Comparison of ENCODE assay signal across 19 cellular contexts in the genomic region with DNA sequence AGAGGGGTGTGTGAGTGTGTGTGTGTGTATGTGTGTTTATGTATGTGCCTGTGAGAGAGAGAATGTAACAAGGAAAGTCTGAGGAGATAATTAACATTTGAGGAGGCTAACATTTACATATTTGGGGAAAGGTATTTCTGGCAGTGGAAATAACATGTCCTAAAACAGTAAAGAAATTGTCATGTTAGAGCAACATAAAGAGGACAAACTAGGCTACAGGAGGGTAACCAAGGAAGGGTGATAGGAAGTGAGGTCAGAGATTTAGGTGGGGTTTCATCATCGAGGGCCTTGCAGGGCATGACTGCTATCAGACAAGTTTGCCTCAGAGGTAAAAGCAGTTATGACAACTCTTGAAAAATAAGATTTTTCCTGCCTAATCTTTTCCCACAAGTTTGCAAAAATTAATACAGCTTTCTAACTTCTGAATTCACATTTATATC. TPM values are rescaled to one million over a fixed set of nuclear protein-coding genes. Genes with fewer than 3 reads are reported as not detected.
"Had no signal": no experiment of that assay in that cellular context is flagged by ENCODE, and none has a peak within 500 bp of the region (broad histone marks: within the 10 kb centered on the region; RNA-seq: fewer than 3 reads in every experiment).

No MANE protein-coding gene starts in this region.

- H3K9me3 ChIP-seq: adrenal gland, colonic mucosa, ovary, thoracic aorta had no signal

- H3K4me1 Mint-ChIP-seq: activated CD4-positive, alpha-beta T cell treated with anti-CD3 and anti-CD28 coated beads, Interleukin-2, amount 10 ng/mL, durations not matched to agents 24 days and 14 days; activated T-helper 17 cell treated with anti-CD3 and anti-CD28 coated beads, Interleukin-2, amount 50 U/mL, for 72 hours had no signal

- H3K4me3 ChIP-seq: adrenal gland, colonic mucosa, hepatocyte, ovary, stomach, thoracic aorta had no signal

- H3K36me3 ChIP-seq: adrenal gland, colonic mucosa, ovary, stomach, thoracic aorta, WERI-Rb-1 had no signal

- H3K4me1 ChIP-seq: adrenal gland, colonic mucosa had no signal

- H3K27me3 ChIP-seq: adrenal gland, colonic mucosa, hepatocyte, ovary, stomach had no signal

- H3K27ac Mint-ChIP-seq: activated CD4-positive, alpha-beta T cell treated with anti-CD3 and anti-CD28 coated beads, Interleukin-2, amount 10 ng/mL, durations not matched to agents 24 days and 14 days; activated T-helper 17 cell treated with anti-CD3 and anti-CD28 coated beads, Interleukin-2, amount 50 U/mL, for 72 hours had no signal

- H3K27me3 Mint-ChIP-seq: activated CD4-positive, alpha-beta T cell treated with anti-CD3 and anti-CD28 coated beads, Interleukin-2, amount 10 ng/mL, durations not matched to agents 24 days and 14 days; activated T-helper 17 cell treated with anti-CD3 and anti-CD28 coated beads, Interleukin-2, amount 50 U/mL, for 72 hours had no signal

- ATAC-seq: activated T-helper 17 cell treated with anti-CD3 and anti-CD28 coated beads, Interleukin-2, amount 50 U/mL, for 72 hours; left ventricle myocardium superior had no signal

- H3K27ac ChIP-seq: adrenal gland, colonic mucosa, hepatocyte, ovary, stomach, thoracic aorta, WERI-Rb-1 had no signal

- H3K4me2 ChIP-seq: hepatocyte had no signal

- H2AFZ ChIP-seq: hepatocyte had no signal

- H3K4me3 Mint-ChIP-seq: activated CD4-positive, alpha-beta T cell treated with anti-CD3 and anti-CD28 coated beads, Interleukin-2, amount 10 ng/mL, durations not matched to agents 24 days and 14 days; activated T-helper 17 cell treated with anti-CD3 and anti-CD28 coated beads, Interleukin-2, amount 50 U/mL, for 72 hours had no signal

- H3K79me2 ChIP-seq: hepatocyte had no signal

- DNase-seq: activated CD4-positive, alpha-beta T cell treated with anti-CD3 and anti-CD28 coated beads, Interleukin-2, amount 10 ng/mL, durations not matched to agents 24 days and 14 days; activated naive CD4-positive, alpha-beta T cell treated with anti-CD3 and anti-CD28 coated beads, Interleukin-2, amount 50 U/mL, for 16 hours; adrenal gland; colonic mucosa; left ventricle myocardium superior; mesenchymal stem cell; ovary; stimulated activated CD4-positive, alpha-beta T cell treated with anti-CD3 and anti-CD28 coated beads, Interleukin-15, amount 100 ng/mL, for 24 hours; stimulated activated CD4-positive, alpha-beta T cell treated with anti-CD3 and anti-CD28 coated beads, Interleukin-4, amount 100 ng/mL, for 24 hours; stomach; T-helper 2 cell; WERI-Rb-1 had no signal

RNA-seq across cellular contexts. Expression of a gene that starts 30.3 kb away (rescaled TPM):
- total RNA-seq: activated CD4-positive, alpha-beta T cell treated with anti-CD3 and anti-CD28 coated beads, Interleukin-2, amount 10 ng/mL, durations not matched to agents 24 days and 14 days; activated T-helper 17 cell treated with anti-CD3 and anti-CD28 coated beads, Interleukin-2, amount 50 U/mL, for 72 hours; cardiac septum; hepatocyte; kidney epithelial cell; thoracic aorta had no signal
- polyA plus RNA-seq: hepatocyte, neural cell, ovary had no signal

RNA-seq across cellular contexts. Expression of a gene that starts 46.4 kb away (rescaled TPM):
- total RNA-seq: activated CD4-positive, alpha-beta T cell treated with anti-CD3 and anti-CD28 coated beads, Interleukin-2, amount 10 ng/mL, durations not matched to agents 24 days and 14 days; activated T-helper 17 cell treated with anti-CD3 and anti-CD28 coated beads, Interleukin-2, amount 50 U/mL, for 72 hours; adrenal gland; cardiac septum; colonic mucosa; kidney epithelial cell; left ventricle myocardium superior; thoracic aorta; urinary bladder had no signal
- polyA plus RNA-seq: adrenal gland, neural cell, urinary bladder had no signal
